19 cellular contexts compared by ENCODE assay signal in genomic region chr16:49084628-49085390, GRCh38.
DNase-seq lines count a peak whose midpoint lies in the region; ATAC-seq, FAIRE-seq and TF ChIP-seq lines count a peak whose summit lies in the region.
"Had no signal": no experiment of that assay in that cellular context is flagged by ENCODE, and none has a peak within 500 bp of the region (broad histone marks: within the 10 kb centered on the region; RNA-seq: fewer than 3 reads in every experiment).

No MANE protein-coding gene starts in this region.

- H3K4me3 Mint-ChIP-seq in GM23338 (no peak overlapping the region), immature natural killer cell (no peak overlapping the region)
- H3K4me3 Mint-ChIP-seq: CD4-positive, CD25-positive, alpha-beta regulatory T cell had no signal

- no peaks in the 10 kb centered on the region for H3K4me1 Mint-ChIP-seq in GM23338
- no peaks in the 10 kb centered on the region for H3K4me1 Mint-ChIP-seq in immature natural killer cell
- H3K4me1 Mint-ChIP-seq: CD4-positive, CD25-positive, alpha-beta regulatory T cell had no signal

- peaks cover 11% of the 10 kb centered on the region for H3K36me3 Mint-ChIP-seq in GM23338 (ENCODE audit: low read depth)
- no peaks in the 10 kb centered on the region for H3K36me3 Mint-ChIP-seq in immature natural killer cell
- H3K36me3 Mint-ChIP-seq: CD4-positive, CD25-positive, alpha-beta regulatory T cell had no signal

- DNase-seq in GM23338 (ENCODE audit: low spot score): no peak
- peak; percentile 5 for DNase-seq in NB4 (ENCODE audit: low read depth)
- no peak for DNase-seq in bronchial epithelial cell (ENCODE audit: low read depth)
- DNase-seq in mesendoderm: peak; percentile 28
- no peak for DNase-seq in pons (ENCODE audit: low spot score)
- DNase-seq in immature natural killer cell: no peak
- no peak for DNase-seq in GM03348 (ENCODE audit: low spot score)
- DNase-seq: CD4-positive, CD25-positive, alpha-beta regulatory T cell; EL; GF-D8; GOT3; Kasumi-1; NCI-H1417; NCI-H1694 treated with DMSO at 0.1 percent for 48 hours; NCI-H2107; NCI-H2227 treated with DMSO at 0.1 percent for 48 hours; NCI-H510A; SIG-M5; SK-N-SH had no signal

- H3K9ac ChIP-seq in mesendoderm (ENCODE audit: low read length): no peak overlapping the region
- H3K9ac ChIP-seq: SK-N-SH had no signal

- no peak for TF ChIP-seq POLR2A in NB4 (IDR thresholded peaks at IDR 0.05; ENCODE audit: extremely low read depth, insufficient read length)

- H3F3A ChIP-seq in GM23338 (replicated peaks; ENCODE audit: low read depth): no peaks in the 10 kb centered on the region

- H3K4me2 ChIP-seq in GM23338: no peak overlapping the region
- H3K4me2 ChIP-seq in mesendoderm (ENCODE audit: low read length): no peak overlapping the region
- H3K4me2 ChIP-seq: SK-N-SH had no signal

- no peak for ATAC-seq in GM23338

- H3K23ac ChIP-seq in mesendoderm (ENCODE audit: low read length): no peak overlapping the region

- H3K9me3 Mint-ChIP-seq in GM23338 (peaks cover 15% of the 10 kb centered on the region), immature natural killer cell (peaks cover 0 to 19% (median 6%) of the 10 kb centered on the region in 6 donors)

- FAIRE-seq in bronchial epithelial cell (lab: Jason Lieb, UNC): peak; percentile 97

- H3K27ac ChIP-seq in GM23338 (ENCODE audit: low read depth) (no peak overlapping the region), mesendoderm (ENCODE audit: low read depth, low read length) (no peak overlapping the region)

- TF ChIP-seq CTCF in GM23338 (conservative IDR thresholded peaks at IDR 0.05; ENCODE audit: low read depth in 2 of 2) (no peak), NB4 (IDR thresholded peaks at IDR 0.05; ENCODE audit: low read depth, low read length) (no peak), bronchial epithelial cell (IDR thresholded peaks at IDR 0.05; ENCODE audit: insufficient read depth, low read length, severe bottlenecking) (no peak)

- H3K4me3 ChIP-seq in GM23338 (no peak overlapping the region), NB4 (ENCODE audit: low read depth, low read length) (no peak overlapping the region), bronchial epithelial cell (ENCODE audit: low read depth, low read length) (no peak overlapping the region), mesendoderm (ENCODE audit: low read length) (no peak overlapping the region)

- no peak overlapping the region for H4K5ac ChIP-seq in mesendoderm (ENCODE audit: low read length)

- H3K4me1 ChIP-seq in GM23338 (ENCODE audit: insufficient read depth) (no peaks in the 10 kb centered on the region), mesendoderm (ENCODE audit: control insufficient read depth, low read depth, low read length) (no peaks in the 10 kb centered on the region)

- H3K27me3 ChIP-seq in GM23338 (ENCODE audit: insufficient read depth) (no peaks in the 10 kb centered on the region), bronchial epithelial cell (ENCODE audit: control insufficient read depth, insufficient read depth, low read length) (no peaks in the 10 kb centered on the region), mesendoderm (ENCODE audit: insufficient read depth, low read length, poor library complexity) (no peaks in the 10 kb centered on the region)

- no peak overlapping the region for H4K8ac ChIP-seq in mesendoderm (ENCODE audit: low read depth, low read length)

- H2BK5ac ChIP-seq in mesendoderm (ENCODE audit: low read length): no peak overlapping the region

- peaks cover 10% of the 10 kb centered on the region for H3K27me3 Mint-ChIP-seq in GM23338 (ENCODE audit: insufficient read depth, low read depth, poor library complexity)
- peaks cover 0 to 2% (median under 1%) of the 10 kb centered on the region in 3 donors for H3K27me3 Mint-ChIP-seq in immature natural killer cell (ENCODE audit: low read depth in 3 of 3)
- H3K27me3 Mint-ChIP-seq: CD4-positive, CD25-positive, alpha-beta regulatory T cell had no signal

- H3K9me2 ChIP-seq in GM23338 (ENCODE audit: insufficient read depth): no peaks in the 10 kb centered on the region
- H3K9me2 ChIP-seq: SK-N-SH had no signal

- H3K79me2 ChIP-seq in GM23338 (replicated peaks; ENCODE audit: insufficient read depth): no peaks in the 10 kb centered on the region
- H3K79me2 ChIP-seq in mesendoderm (ENCODE audit: control insufficient read depth, insufficient read depth, low read length): no peaks in the 10 kb centered on the region

- H2AK5ac ChIP-seq in mesendoderm (ENCODE audit: low read length): no peak overlapping the region

- H3K56ac ChIP-seq in mesendoderm (ENCODE audit: low read length): no peak overlapping the region

- H3K79me1 ChIP-seq in mesendoderm (ENCODE audit: low read length): no peaks in the 10 kb centered on the region

- no peak overlapping the region for H3K18ac ChIP-seq in mesendoderm (ENCODE audit: low read length)

- H3K27ac Mint-ChIP-seq in GM23338 (peak overlapping the region; percentile 67), immature natural killer cell (no peak overlapping the region)

- H2BK15ac ChIP-seq in mesendoderm (replicated peaks; ENCODE audit: low read depth): no peak overlapping the region

- H3K36me3 ChIP-seq in GM23338 (ENCODE audit: insufficient read depth): no peaks in the 10 kb centered on the region
- no peaks in the 10 kb centered on the region for H3K36me3 ChIP-seq in bronchial epithelial cell (ENCODE audit: control insufficient read depth, insufficient read depth, low read length)
- no peaks in the 10 kb centered on the region for H3K36me3 ChIP-seq in mesendoderm (ENCODE audit: control insufficient read depth, insufficient read depth, low read length)

- H3K4ac ChIP-seq in mesendoderm (ENCODE audit: low read depth, low read length): no peak overlapping the region

- no peak overlapping the region for H2AFZ ChIP-seq in GM23338

- no peaks in the 10 kb centered on the region for H4K20me1 ChIP-seq in GM23338 (replicated peaks; ENCODE audit: insufficient read depth)

- no peak overlapping the region for H2BK120ac ChIP-seq in mesendoderm (ENCODE audit: low read depth, low read length)

TF ChIP-seq in GM23338, 12 proteins besides CTCF, POLR2A, EP300 and RAD21:
- TF ChIP-seq CREB1 (CRISPR knock-in tag; IDR thresholded peaks at IDR 0.05; ENCODE audit: low read depth) (peak; percentile 74), EZH2phosphoT487 (IDR thresholded peaks at IDR 0.05; ENCODE audit: unreplicated experiment) (no peak)

Comparison
In these comparisons a context has a peak if more than half of its experiments do, and no peak if none do; other contexts are left out.
1. DNase-seq: peak in NB4 (single experiment) and mesendoderm (single experiment); none in GM23338 (single experiment), bronchial epithelial cell (single experiment), pons (single experiment), immature natural killer cell (0 of 3) and GM03348 (single experiment).